In the genomic region with DNA sequence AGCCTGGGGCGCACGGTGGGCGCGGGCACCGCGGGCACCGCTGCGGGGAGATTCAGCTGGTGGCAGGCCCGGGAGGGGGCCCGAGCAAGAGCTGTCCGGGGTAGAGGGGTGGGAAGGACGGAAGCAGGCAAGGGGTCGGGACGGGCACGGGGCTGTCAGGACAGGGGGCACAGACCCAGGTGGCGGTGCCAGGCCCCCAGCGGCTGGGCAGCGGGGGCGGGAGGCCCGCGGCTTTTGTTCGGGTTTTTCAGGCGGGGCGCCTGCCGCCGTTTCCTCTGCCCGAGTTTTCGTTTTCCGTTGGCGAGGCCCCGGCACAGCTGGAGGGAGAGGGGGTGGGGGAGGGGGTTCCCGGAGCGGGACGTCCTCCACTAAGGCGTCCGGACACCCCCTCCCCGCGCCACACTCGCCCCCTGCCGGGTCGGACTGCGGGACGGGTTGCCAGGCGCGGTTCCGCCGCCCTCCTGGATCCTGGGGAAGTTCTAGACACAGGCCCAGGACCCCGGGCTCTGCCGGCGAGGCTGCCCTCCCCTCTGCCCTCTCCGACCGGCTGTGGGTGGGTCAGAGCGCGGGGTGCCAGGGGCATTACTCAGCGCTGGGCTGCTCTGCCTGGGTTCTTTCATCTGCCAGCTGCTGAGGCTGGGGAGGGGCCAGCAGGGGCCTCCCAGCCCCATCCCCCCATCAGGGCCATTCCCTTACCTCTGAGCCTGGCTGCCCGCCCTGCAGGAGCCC, we compare ENCODE assay signal across 8 cellular contexts. TPM values are rescaled to one million over a fixed set of nuclear protein-coding genes. Genes with fewer than 3 reads are reported as not detected.
DNase-seq lines count a peak whose midpoint lies in the region; ATAC-seq and TF ChIP-seq lines count a peak whose summit lies in the region.

No MANE protein-coding gene starts in this region.

- DNase-seq in AG04450 (ENCODE audit: low read depth, low spot score) = no peak
- peak; percentile 77 for DNase-seq in adipocyte (ENCODE audit: low read depth)
- peak; percentile 74 for DNase-seq in left ventricle myocardium superior
- DNase-seq in ovary = peak; percentile 67 to 80 (median 77)
- DNase-seq in activated gamma-delta T cell treated with Interleukin-2 at 50 U/mL for 16 hours = no peak

- TF ChIP-seq CTCF in AG04450 (IDR thresholded peaks at IDR 0.05; ENCODE audit: low read depth, low read length) = no peak
- no peak for TF ChIP-seq CTCF in ovary (IDR thresholded peaks at IDR 0.05)

- POLR2A ChIA-PET in AG04450 (lab: Yijun Ruan, JAX) = interaction anchor here (1.1 to 2.2 kb wide), 2 partner anchors 23 to 36 kb away, joined by 7 to 8 read pairs; no protein-coding TSS in a partner anchor

- H3K9me3 ChIP-seq in AG04450 (ENCODE audit: control insufficient read depth, insufficient read depth, low read length) = no peaks in the 10 kb centered on the region
- no peaks in the 10 kb centered on the region for H3K9me3 ChIP-seq in adipocyte (ENCODE audit: control insufficient read depth, low read length)
- no peaks in the 10 kb centered on the region for H3K9me3 ChIP-seq in ovary

- TF ChIP-seq EP300 in ovary (IDR thresholded peaks at IDR 0.05) = no peak

- H3K36me3 ChIP-seq in adipocyte (ENCODE audit: control insufficient read depth, insufficient read depth, low read length, severe bottlenecking) = no peaks in the 10 kb centered on the region
- H3K36me3 ChIP-seq in ovary = no peaks in the 10 kb centered on the region

- no peak for TF ChIP-seq POLR2A in ovary (IDR thresholded peaks at IDR 0.05)

- CTCF ChIA-PET in AG04450 (lab: Charles Lee) = interaction anchor here (1.3 kb wide), 1 partner anchor 81 kb away, joined by 4 read pairs; no protein-coding TSS in a partner anchor

- ATAC-seq in HG03432 (IDR thresholded peaks at IDR 0.05; ENCODE audit: unreplicated experiment) (peak; percentile 21), left ventricle myocardium superior (peak; percentile 75), GM19455 (IDR thresholded peaks at IDR 0.05; ENCODE audit: unreplicated experiment) (no peak), HG03097 (IDR thresholded peaks at IDR 0.05; ENCODE audit: low FRiP score, unreplicated experiment) (no peak)

- H3K27me3 ChIP-seq in AG04450 (ENCODE audit: control insufficient read depth, insufficient read depth, low read length) (no peaks in the 10 kb centered on the region), adipocyte (replicated peaks; ENCODE audit: control insufficient read depth, insufficient read depth, low read length) (no peaks in the 10 kb centered on the region), ovary (no peaks in the 10 kb centered on the region)

- intact Hi-C loops in left ventricle myocardium superior (cut with micrococcal nuclease) = no loop called here
- intact Hi-C loops in ovary (cut with DNase I) = loop anchor here (5.0 to 10.0 kb wide), 4 partner anchors 38 to 56 kb away; no protein-coding TSS in a partner anchor

- H3K4me1 ChIP-seq in adipocyte (ENCODE audit: control insufficient read depth, insufficient read depth, low read length) = peaks cover 29% of the 10 kb centered on the region
- peaks cover 3% of the 10 kb centered on the region for H3K4me1 ChIP-seq in ovary (ENCODE audit: insufficient read depth)

- peak overlapping the region; percentile 76 for H3K4me3 ChIP-seq in AG04450 (ENCODE audit: low read depth, low read length)
- H3K4me3 ChIP-seq in adipocyte (ENCODE audit: low read length) = peak overlapping the region; percentile 86
- peak overlapping the region; percentile 68 for H3K4me3 ChIP-seq in ovary

- 1 to 2% (median 2%) methylated on average over 52 to 56 of the region's 56 CpGs for WGBS in ovary, 3 donors

- peak overlapping the region; percentile 87 for H3K9ac ChIP-seq in adipocyte (ENCODE audit: low read length)

- H3K27ac ChIP-seq in AG04450 (ENCODE audit: low read depth, low read length) (peak overlapping the region; percentile 77), ovary (peak overlapping the region; percentile 84)

RNA-seq across cellular contexts. Expression of a gene that starts 0.5 kb away (rescaled TPM):
- polyA plus RNA-seq in AG04450 (2011; rRNA removed) (14.1 and 19.3 TPM in 2 replicates), ovary (10 to 100 TPM; 23.5 to 25.8 TPM)
- 32.3 and 33.3 TPM in 2 replicates for polyA minus RNA-seq in AG04450 (2011; rRNA and poly(A)+ RNA removed)
- total RNA-seq in left ventricle myocardium superior (70.3 TPM), ovary (10 to 100 TPM; 13.7 to 76.4 (median 48.9) TPM)

Comparison
In these comparisons a context has a peak if more than half of its experiments do, and no peak if none do; other contexts are left out.
1. DNase-seq: peak in adipocyte (single experiment), left ventricle myocardium superior (single experiment) and ovary (5 of 5); none in AG04450 (single experiment) and activated gamma-delta T cell treated with Interleukin-2 at 50 U/mL for 16 hours (single experiment).
2. ATAC-seq: peak in HG03432 (single experiment) and left ventricle myocardium superior (single experiment); none in GM19455 (single experiment) and HG03097 (single experiment).
3. Peak in every context shown above with its lines, with median percentiles within 50 percentile points of each other: H3K4me3 ChIP-seq.